In genomic region chr17:3815122-3815521, GRCh38 we compare ENCODE assay signal across 16 cellular contexts. TPM values are rescaled to one million over a fixed set of nuclear protein-coding genes. Genes with fewer than 3 reads are reported as not detected.
A peak's percentile ranks its signal among the peaks of the same experiment; 100 is the strongest.
DNase-seq lines count a peak whose midpoint lies in the region; ATAC-seq, FAIRE-seq and TF ChIP-seq lines count a peak whose summit lies in the region.
"Had no signal": no experiment of that assay in that cellular context is flagged by ENCODE, and none has a peak within 500 bp of the region (broad histone marks: within the 10 kb centered on the region; RNA-seq: fewer than 3 reads in every experiment).

No MANE protein-coding gene starts in this region.

- no peak overlapping the region for H3K4me3 Mint-ChIP-seq in activated naive CD8-positive, alpha-beta T cell
- no peak overlapping the region for H3K4me3 Mint-ChIP-seq in activated naive CD8-positive, alpha-beta T cell treated with anti-CD3 and anti-CD28 coated beads for 36 hours
- H3K4me3 Mint-ChIP-seq in central memory CD8-positive, alpha-beta T cell, result no peak overlapping the region
- H3K4me3 Mint-ChIP-seq in nephron progenitor cell, result no peak overlapping the region
- H3K4me3 Mint-ChIP-seq: CD4-positive, alpha-beta memory T cell had no signal

- H3K9me3 Mint-ChIP-seq in activated naive CD8-positive, alpha-beta T cell (ENCODE audit: low read depth), result no peaks in the 10 kb centered on the region
- H3K9me3 Mint-ChIP-seq in activated naive CD8-positive, alpha-beta T cell treated with anti-CD3 and anti-CD28 coated beads for 36 hours, result no peaks in the 10 kb centered on the region
- no peaks in the 10 kb centered on the region for H3K9me3 Mint-ChIP-seq in central memory CD8-positive, alpha-beta T cell
- H3K9me3 Mint-ChIP-seq in nephron progenitor cell, result no peaks in the 10 kb centered on the region

- H3K27me3 Mint-ChIP-seq in activated naive CD8-positive, alpha-beta T cell, result no peaks in the 10 kb centered on the region
- H3K27me3 Mint-ChIP-seq in activated naive CD8-positive, alpha-beta T cell treated with anti-CD3 and anti-CD28 coated beads for 36 hours, result no peaks in the 10 kb centered on the region
- no peaks in the 10 kb centered on the region for H3K27me3 Mint-ChIP-seq in central memory CD8-positive, alpha-beta T cell
- H3K27me3 Mint-ChIP-seq in nephron progenitor cell (ENCODE audit: low read depth, poor library complexity), result no peaks in the 10 kb centered on the region
- H3K27me3 Mint-ChIP-seq: CD4-positive, alpha-beta memory T cell had no signal

- no peak for TF ChIP-seq CTCF in nephron progenitor cell (IDR thresholded peaks at IDR 0.05)

- no peak for TF ChIP-seq POLR2A in GM12891 (IDR thresholded peaks at IDR 0.05; ENCODE audit: low read depth, low read length)

- ATAC-seq in central memory CD8-positive, alpha-beta T cell (replicated peaks; ENCODE audit: extremely low read depth, poor library complexity, severe bottlenecking), result no peak
- no peak for ATAC-seq in GM19455 (IDR thresholded peaks at IDR 0.05; ENCODE audit: unreplicated experiment)

- H3K4me1 Mint-ChIP-seq in activated naive CD8-positive, alpha-beta T cell (ENCODE audit: low read depth), result no peaks in the 10 kb centered on the region
- no peaks in the 10 kb centered on the region for H3K4me1 Mint-ChIP-seq in activated naive CD8-positive, alpha-beta T cell treated with anti-CD3 and anti-CD28 coated beads for 36 hours
- H3K4me1 Mint-ChIP-seq in central memory CD8-positive, alpha-beta T cell, result no peaks in the 10 kb centered on the region
- H3K4me1 Mint-ChIP-seq in nephron progenitor cell, result peaks cover 14% of the 10 kb centered on the region
- H3K4me1 Mint-ChIP-seq: CD4-positive, alpha-beta memory T cell had no signal

- no peak for DNase-seq in activated naive CD8-positive, alpha-beta T cell treated with anti-CD3 and anti-CD28 coated beads for 36 hours
- DNase-seq in central memory CD8-positive, alpha-beta T cell (ENCODE audit: low spot score in 2 of 2), result no peak
- no peak for DNase-seq in nephron progenitor cell
- DNase-seq in GM12891 (ENCODE audit: insufficient read length, low spot score), result no peak
- DNase-seq in T1000 (lab: John Stamatoyannopoulos, UW), result no peak
- no peak for DNase-seq in AG20443 (ENCODE audit: low spot score)
- DNase-seq: CD4-positive, alpha-beta memory T cell; KG1; MV-4-11; NCI-H1417; NCI-H187 treated with DMSO at 0.1 percent for 48 hours; NCI-H526; PC-9; SIG-M5 had no signal

- no peak for FAIRE-seq in GM12891 (lab: Jason Lieb, UNC)

- H3K27ac Mint-ChIP-seq in activated naive CD8-positive, alpha-beta T cell, result peak overlapping the region; percentile 41
- H3K27ac Mint-ChIP-seq in activated naive CD8-positive, alpha-beta T cell treated with anti-CD3 and anti-CD28 coated beads for 36 hours, result no peak overlapping the region
- peak overlapping the region; percentile 41 for H3K27ac Mint-ChIP-seq in central memory CD8-positive, alpha-beta T cell (ENCODE audit: low read depth)
- peak overlapping the region; percentile 87 for H3K27ac Mint-ChIP-seq in nephron progenitor cell

- peaks cover 12% of the 10 kb centered on the region for H3K36me3 Mint-ChIP-seq in activated naive CD8-positive, alpha-beta T cell
- H3K36me3 Mint-ChIP-seq in activated naive CD8-positive, alpha-beta T cell treated with anti-CD3 and anti-CD28 coated beads for 36 hours, result peaks cover 18% of the 10 kb centered on the region
- H3K36me3 Mint-ChIP-seq in central memory CD8-positive, alpha-beta T cell (ENCODE audit: insufficient read depth), result peaks cover 63% of the 10 kb centered on the region
- peaks cover 64% of the 10 kb centered on the region for H3K36me3 Mint-ChIP-seq in nephron progenitor cell (ENCODE audit: low read depth)

TF ChIP-seq in GM12891, 5 proteins besides CTCF, POLR2A, EP300 and RAD21:
- TF ChIP-seq POLR2AphosphoS5 (IDR thresholded peaks at IDR 0.05; ENCODE audit: low read depth, low read length), result no peak
- no peak for TF ChIP-seq TAF1 (IDR thresholded peaks at IDR 0.05; ENCODE audit: low read depth, low read length)
- TF ChIP-seq POU2F2 (IDR thresholded peaks at IDR 0.05; ENCODE audit: low read depth, low read length), result no peak
- TF ChIP-seq SPI1 (IDR thresholded peaks at IDR 0.05; ENCODE audit: low read depth, low read length), result no peak
- TF ChIP-seq PAX5 (IDR thresholded peaks at IDR 0.05; ENCODE audit: insufficient read depth, low read length, severe bottlenecking), result no peak

RNA-seq across cellular contexts. Expression of gene ITGAE, which starts 14.1 kb away (rescaled TPM):
- 10 to 100 TPM; 24.9 to 29.8 TPM for total RNA-seq in activated naive CD8-positive, alpha-beta T cell treated with anti-CD3 and anti-CD28 coated beads for 36 hours
- 15.8 TPM for polyA plus RNA-seq in GM12891 (2012; ENCODE audit: low read depth, missing spikeins)

RNA-seq across cellular contexts. Expression of gene NCBP3, which starts 30.9 kb away (rescaled TPM):
- total RNA-seq in activated naive CD8-positive, alpha-beta T cell treated with anti-CD3 and anti-CD28 coated beads for 36 hours, result 10 to 100 TPM; 39.9 to 41.1 TPM
- 14.4 TPM for polyA plus RNA-seq in GM12891 (2012; ENCODE audit: low read depth, missing spikeins)
